In genomic region chr21:41361786-41362604, GRCh38 we compare ENCODE assay signal across 8 cellular contexts. TPM values are rescaled to one million over a fixed set of nuclear protein-coding genes. Genes with fewer than 3 reads are reported as not detected.
DNase-seq lines count a peak whose midpoint lies in the region; ATAC-seq and TF ChIP-seq lines count a peak whose summit lies in the region.

Gene MX2 (plus strand): TSS chr21:41362027. CDS start chr21:41376907, 14,880 bp downstream.

- H3K4me3 ChIP-seq in AG04450 (ENCODE audit: low read depth, low read length) (no peak within 1 kb of the TSS), brain microvascular endothelial cell (ENCODE audit: low read depth, low read length) (no peak within 1 kb of the TSS)

- no peak for TF ChIP-seq CTCF in AG04450 (IDR thresholded peaks at IDR 0.05; ENCODE audit: low read depth, low read length)
- no peak for TF ChIP-seq CTCF in brain microvascular endothelial cell (IDR thresholded peaks at IDR 0.05; ENCODE audit: low read depth, low read length, missing control alignments)

- H3K27me3 ChIP-seq in AG04450 (ENCODE audit: control insufficient read depth, insufficient read depth, low read length) (peaks cover 7% of the 10 kb centered on the region), brain microvascular endothelial cell (replicated peaks) (no peaks in the 10 kb centered on the region)

- POLR2A ChIA-PET in AG04450 (lab: Yijun Ruan, JAX), result no interaction called here

- in situ Hi-C loops in brain microvascular endothelial cell (cut with HindIII; ENCODE audit: low pct_ligation_motif_present, low sequenced_read_pairs), result no loop called here

- ATAC-seq in GM19023 (IDR thresholded peaks at IDR 0.05; ENCODE audit: unreplicated experiment) (peak; percentile 59), HG03432 (IDR thresholded peaks at IDR 0.05; ENCODE audit: unreplicated experiment) (peak; percentile 70)

- CTCF ChIA-PET in AG04450 (lab: Charles Lee), result no interaction called here

- H3K27ac ChIP-seq in AG04450 (ENCODE audit: low read depth, low read length) (peak within 1 kb of the TSS; percentile 39), brain microvascular endothelial cell (no peak within 1 kb of the TSS)

- no peaks in the 10 kb centered on the region for H3K36me3 ChIP-seq in brain microvascular endothelial cell (replicated peaks)

- H3K9me3 ChIP-seq in AG04450 (ENCODE audit: control insufficient read depth, insufficient read depth, low read length), result no peaks in the 10 kb centered on the region; the same call in 1 of the 2 replicates

- peak; percentile 37 for DNase-seq in AG04450 (ENCODE audit: low read depth, low spot score)
- DNase-seq in T-helper 22 cell (ENCODE audit: low read depth), result peak; percentile 79
- peak; percentile 40 for DNase-seq in brain microvascular endothelial cell
- peak; percentile 42 to 65 for DNase-seq in lung microvascular endothelial cell (ENCODE audit: low read depth in 2 of 2)
- DNase-seq in stimulated activated CD8-positive, alpha-beta memory T cell treated with anti-CD3 and anti-CD28 coated beads, Interleukin-4, amount 100 ng/mL, for 4 hours (ENCODE audit: low read depth in 2 of 2, low spot score in 1 of 2), result peak; percentile 44 to 47
- no peak for DNase-seq in NCI-H1092 treated with DMSO at 0.1 percent for 48 hours (lab: John Stamatoyannopoulos, UW)

RNA-seq across cellular contexts. Expression of gene MX2, which starts in this region (rescaled TPM):
- polyA plus RNA-seq in AG04450 (2011; rRNA removed), result 0.76 and 0.82 TPM in 2 replicates
- polyA minus RNA-seq in AG04450 (2011; rRNA and poly(A)+ RNA removed), result 0.83 and 0.87 TPM in 2 replicates
- under 0.01 and 0.40 TPM in 2 replicates for total RNA-seq in lung microvascular endothelial cell

Comparison
In these comparisons a context has a peak if more than half of its experiments do, and no peak if none do; other contexts are left out.
1. Peak in DNase-seq and H3K27ac ChIP-seq in AG04450; RNA of the gene not detected or under 1 TPM.
2. Peak in DNase-seq in lung microvascular endothelial cell; RNA of the gene not detected or under 1 TPM.